8 cellular contexts compared by ENCODE assay signal in the genomic region with DNA sequence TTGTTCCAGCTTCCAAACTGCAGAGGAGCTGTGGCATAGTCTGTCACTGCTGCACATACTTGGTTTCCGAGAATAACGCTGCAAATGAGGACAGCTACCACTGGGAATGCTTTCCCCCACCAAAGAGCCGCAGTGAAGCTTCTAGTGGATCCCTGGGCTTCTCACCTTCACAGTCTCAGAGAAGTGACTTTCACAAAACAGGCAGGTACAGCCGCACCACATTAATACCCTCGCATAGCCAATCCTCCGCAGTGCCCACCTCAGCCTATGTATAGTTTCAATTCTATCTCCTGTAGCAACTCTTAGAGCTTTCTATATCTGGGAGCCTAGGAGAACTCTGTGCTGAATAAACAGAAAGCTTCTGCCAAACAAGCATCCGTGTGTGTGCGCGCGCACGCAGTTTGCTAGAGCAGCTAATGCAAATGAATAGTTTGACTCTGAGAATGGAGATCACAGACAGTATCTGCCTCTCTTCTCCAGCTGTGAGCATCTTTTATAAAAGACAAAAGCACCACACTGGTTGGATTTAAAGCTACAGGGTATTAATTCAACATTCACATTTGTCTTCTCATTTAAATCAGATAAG.
DNase-seq lines count a peak whose midpoint lies in the region; ATAC-seq and TF ChIP-seq lines count a peak whose summit lies in the region.

No MANE protein-coding gene starts in this region.

- 37 to 56% methylated on average over 11 of the region's 11 CpGs for WGBS in esophagus, 2 donors

- H3K27ac ChIP-seq in esophagus (ENCODE audit: low read depth in 2 of 2, low read length in 1 of 2), result peak overlapping the region; percentile 63 to 66

- H3K4me3 Mint-ChIP-seq in mesothelial cell of epicardium, result peak overlapping the region; percentile 47

- no peak for TF ChIP-seq CTCF in AG09309 (IDR thresholded peaks at IDR 0.05; ENCODE audit: control insufficient read depth, insufficient read depth, low read depth, low read length, missing control alignments)
- TF ChIP-seq CTCF in mesothelial cell of epicardium (IDR thresholded peaks at IDR 0.05; ENCODE audit: unreplicated experiment), result no peak

- H3K27me3 ChIP-seq in esophagus (ENCODE audit: control insufficient read depth in 1 of 2, insufficient read depth in 2 of 2, low read length in 2 of 2), result no peaks in the 10 kb centered on the region

- no peaks in the 10 kb centered on the region for H3K36me3 Mint-ChIP-seq in mesothelial cell of epicardium

- H3K36me3 ChIP-seq in esophagus (ENCODE audit: control insufficient read depth in 2 of 2, insufficient read depth in 2 of 2, low read length in 1 of 2), result no peaks in the 10 kb centered on the region

- H3K4me3 ChIP-seq in AG09309 (ENCODE audit: control insufficient read depth, low read depth, low read length) (peak overlapping the region; percentile 5), esophagus (ENCODE audit: low read depth in 1 of 2, low read length in 2 of 2) (peak overlapping the region; percentile 22 to 34)

- no peaks in the 10 kb centered on the region for H3K9me3 Mint-ChIP-seq in mesothelial cell of epicardium

- DNase-seq in AG09309 (ENCODE audit: low read depth) (no peak), NCI-H510A treated with DMSO at 0.1 percent for 48 hours (lab: John Stamatoyannopoulos, UW) (peak; percentile 95), mesothelial cell of epicardium (ENCODE audit: low spot score in 2 of 2, unreplicated experiment in 2 of 2) (peak; percentile 34 to 53), cortex of kidney (lab: John Stamatoyannopoulos, UW) (no peak)
- no peak for DNase-seq in activated CD8-positive, alpha-beta memory T cell treated with anti-CD3 and anti-CD28 coated beads, Interleukin-2, amount 50 U/mL, for 4 hours

- no peak for ATAC-seq in HG02798 (IDR thresholded peaks at IDR 0.05; ENCODE audit: poor library complexity, unreplicated experiment)
- no peak for ATAC-seq in GM18520 (IDR thresholded peaks at IDR 0.05; ENCODE audit: unreplicated experiment)

- H3K27me3 Mint-ChIP-seq in mesothelial cell of epicardium (ENCODE audit: low read depth), result no peaks in the 10 kb centered on the region

- peaks cover 48% of the 10 kb centered on the region for H3K4me1 Mint-ChIP-seq in mesothelial cell of epicardium

- no peaks in the 10 kb centered on the region for H3K9me3 ChIP-seq in esophagus (ENCODE audit: control insufficient read depth in 2 of 2, insufficient read depth in 1 of 2, low read depth in 1 of 2, low read length in 1 of 2)

- H3K4me1 ChIP-seq in esophagus (ENCODE audit: control insufficient read depth in 2 of 2, insufficient read depth in 2 of 2, low read length in 1 of 2), result no peaks in the 10 kb centered on the region

- H3K27ac Mint-ChIP-seq in mesothelial cell of epicardium, result peak overlapping the region; percentile 43

Comparison
In these comparisons a context has a peak if more than half of its experiments do, and no peak if none do; other contexts are left out.
1. DNase-seq: peak in NCI-H510A treated with DMSO at 0.1 percent for 48 hours (single experiment) and mesothelial cell of epicardium (2 of 2); none in AG09309 (single experiment), activated CD8-positive, alpha-beta memory T cell treated with anti-CD3 and anti-CD28 coated beads, Interleukin-2, amount 50 U/mL, for 4 hours (single experiment) and cortex of kidney (single experiment).